8 cellular contexts compared by ENCODE assay signal in genomic region chr17:47733414-47734288, GRCh38. TPM values are rescaled to one million over a fixed set of nuclear protein-coding genes. Genes with fewer than 3 reads are reported as not detected.
A peak's percentile ranks its signal among the peaks of the same experiment; 100 is the strongest.
DNase-seq lines count a peak whose midpoint lies in the region; ATAC-seq and TF ChIP-seq lines count a peak whose summit lies in the region.

No MANE protein-coding gene starts in this region.

- no peaks in the 10 kb centered on the region for H3K79me2 ChIP-seq in SK-N-SH (ENCODE audit: insufficient read depth)

- peaks cover 6% of the 10 kb centered on the region for H3F3A ChIP-seq in SK-N-SH (replicated peaks; ENCODE audit: insufficient read depth)

- intact Hi-C loops in psoas muscle (cut with DNase I), result no loop called here

- peaks cover 0 to 10% of the 10 kb centered on the region in 2 experiments; a peak in 1 of 4 replicates for H3K4me1 ChIP-seq in SK-N-SH (ENCODE audit: control insufficient read depth in 1 of 2, insufficient read depth in 2 of 2, low read depth in 1 of 2, low read length in 1 of 2)
- H3K4me1 ChIP-seq in gastroesophageal sphincter, result peaks cover 0 to 18% (median 10%) of the 10 kb centered on the region in 3 donors
- peaks cover 4% of the 10 kb centered on the region for H3K4me1 ChIP-seq in psoas muscle

- ATAC-seq in GM18511 (IDR thresholded peaks at IDR 0.05; ENCODE audit: unreplicated experiment) (peak; percentile 14), HG02588 (IDR thresholded peaks at IDR 0.05; ENCODE audit: unreplicated experiment) (peak; percentile 22), gastroesophageal sphincter (peak; percentile 37), psoas muscle (peak in 3 of 4 donors; percentile 35 to 43 (median 37))

- 0 out of 2 replicates have a peak overlapping the region, but pooled peaks have one; percentile 27 for H2AFZ ChIP-seq in SK-N-SH (ENCODE audit: low read depth)

- H4K20me1 ChIP-seq in SK-N-SH (ENCODE audit: insufficient read depth), result 0 out of 2 replicates have a peak, but pooled peaks cover 6% of the 10 kb centered on the region

- POLR2A ChIA-PET in SK-N-SH (lab: Yijun Ruan, JAX), result interaction anchor here (1.3 kb wide), 1 partner anchor 56 kb away, joined by 3 read pairs; no protein-coding TSS in a partner anchor

- H3K27ac ChIP-seq in SK-N-SH (ENCODE audit: low read depth in 2 of 2, low read length in 1 of 2), result no peak overlapping the region
- H3K27ac ChIP-seq in gastroesophageal sphincter, result peak overlapping the region in 1 of 4 donors; percentile 49
- H3K27ac ChIP-seq in psoas muscle, result no peak overlapping the region

- H3K27me3 ChIP-seq in SK-N-SH (ENCODE audit: insufficient read depth) (peaks cover 91% of the 10 kb centered on the region), gastroesophageal sphincter (peaks cover 85% of the 10 kb centered on the region), psoas muscle (ENCODE audit: insufficient read depth in 3 of 3, low read length in 2 of 3) (peaks cover 0 to 44% (median 12%) of the 10 kb centered on the region in 3 donors)

- H3K4me2 ChIP-seq in SK-N-SH, result peak overlapping the region; percentile 64; the same call in 1 of the 2 replicates

- TF ChIP-seq EP300 in SK-N-SH (IDR thresholded peaks at IDR 0.05; ENCODE audit: borderline replicate concordance in 1 of 2, low read depth in 1 of 2, low read length in 1 of 2) (no peak), gastroesophageal sphincter (IDR thresholded peaks at IDR 0.05) (no peak)

- H3K9me3 ChIP-seq in SK-N-SH (no peaks in the 10 kb centered on the region), gastroesophageal sphincter (no peaks in the 10 kb centered on the region), psoas muscle (no peaks in the 10 kb centered on the region)

- H3K9me2 ChIP-seq in SK-N-SH, result no peaks in the 10 kb centered on the region

- WGBS in SK-N-SH (ENCODE audit: low lambda C conversion rate), result 13% methylated on average over 30 of the region's 93 CpGs
- WGBS in gastroesophageal sphincter (ENCODE audit: low coverage in 1 of 2), 2 donors, result 3% methylated on average over 12 of the region's 93 CpGs; no CpG with 5 or more reads in 1 of the 2 donors
- WGBS in psoas muscle, 3 donors, result 4% methylated on average over 72 to 93 of the region's 93 CpGs

- no peak for TF ChIP-seq RAD21 in SK-N-SH (IDR thresholded peaks at IDR 0.05; ENCODE audit: low read length)

- DNase-seq in SK-N-SH (peak; percentile 82), psoas muscle (no peak), T1000 (lab: John Stamatoyannopoulos, UW) (no peak), AML-193 (lab: John Stamatoyannopoulos, UW) (no peak), GM19238 (ENCODE audit: insufficient read length, low spot score) (no peak)

- no peak overlapping the region for H3K9ac ChIP-seq in SK-N-SH

- CTCF ChIA-PET in SK-N-SH (lab: Yijun Ruan, JAX), result interaction anchor here (0.6 to 13.6 kb wide), 17 partner anchors 11 to 104 kb away, joined by 3 to 211 read pairs (median 5); partner anchors contain the start of genes OSBPL7 and TBKBP1

- H3K36me3 ChIP-seq in SK-N-SH (replicated peaks in 1 of 2; ENCODE audit: control insufficient read depth in 1 of 2, insufficient read depth in 2 of 2, low read length in 1 of 2), result no peaks in the 10 kb centered on the region
- H3K36me3 ChIP-seq in gastroesophageal sphincter, result no peaks in the 10 kb centered on the region
- no peaks in the 10 kb centered on the region for H3K36me3 ChIP-seq in psoas muscle (ENCODE audit: insufficient read depth in 1 of 2, low read depth in 1 of 2)

- TF ChIP-seq CTCF in SK-N-SH (IDR thresholded peaks at IDR 0.05), result no peak
- no peak for TF ChIP-seq CTCF in gastroesophageal sphincter (IDR thresholded peaks at IDR 0.05)
- TF ChIP-seq CTCF in psoas muscle (IDR thresholded peaks at IDR 0.05), result no peak

- no peak for TF ChIP-seq POLR2A in gastroesophageal sphincter (IDR thresholded peaks at IDR 0.05)

- H3K4me3 ChIP-seq in SK-N-SH (ENCODE audit: low read depth in 2 of 2, low read length in 1 of 2) (peak overlapping the region; percentile 25 to 31; a peak in 3 of 4 replicates), gastroesophageal sphincter (peak overlapping the region; percentile 5 to 52), psoas muscle (peak overlapping the region; percentile 62)

TF ChIP-seq in SK-N-SH, 30 proteins besides CTCF, POLR2A, EP300 and RAD21:
- TF ChIP-seq, protein P1, sequence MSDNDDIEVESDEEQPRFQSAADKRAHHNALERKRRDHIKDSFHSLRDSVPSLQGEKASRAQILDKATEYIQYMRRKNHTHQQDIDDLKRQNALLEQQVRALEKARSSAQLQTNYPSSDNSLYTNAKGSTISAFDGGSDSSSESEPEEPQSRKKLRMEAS (IDR thresholded peaks at IDR 0.05; ENCODE audit: low read depth), result no peak
- no peak for TF ChIP-seq TEAD4 (IDR thresholded peaks at IDR 0.05; ENCODE audit: borderline replicate concordance, insufficient read depth)
- TF ChIP-seq USF2 (IDR thresholded peaks at IDR 0.05; ENCODE audit: borderline replicate concordance, low read depth, low read length), result no peak
- TF ChIP-seq FOSL2 (IDR thresholded peaks at IDR 0.05; ENCODE audit: borderline replicate concordance, low read depth), result no peak
- TF ChIP-seq GATA2 (CRISPR knock-in tag; IDR thresholded peaks at IDR 0.05), result no peak
- TF ChIP-seq NRF1 (IDR thresholded peaks at IDR 0.05; ENCODE audit: low read depth, low read length), result no peak
- TF ChIP-seq TCF12 (IDR thresholded peaks at IDR 0.05), result no peak
- no peak for TF ChIP-seq ELF1 (IDR thresholded peaks at IDR 0.05)
- TF ChIP-seq FOXM1 (IDR thresholded peaks at IDR 0.05; ENCODE audit: low read depth), result no peak
- TF ChIP-seq GABPA (IDR thresholded peaks at IDR 0.05; ENCODE audit: low read depth), result no peak
- TF ChIP-seq, protein P2, sequence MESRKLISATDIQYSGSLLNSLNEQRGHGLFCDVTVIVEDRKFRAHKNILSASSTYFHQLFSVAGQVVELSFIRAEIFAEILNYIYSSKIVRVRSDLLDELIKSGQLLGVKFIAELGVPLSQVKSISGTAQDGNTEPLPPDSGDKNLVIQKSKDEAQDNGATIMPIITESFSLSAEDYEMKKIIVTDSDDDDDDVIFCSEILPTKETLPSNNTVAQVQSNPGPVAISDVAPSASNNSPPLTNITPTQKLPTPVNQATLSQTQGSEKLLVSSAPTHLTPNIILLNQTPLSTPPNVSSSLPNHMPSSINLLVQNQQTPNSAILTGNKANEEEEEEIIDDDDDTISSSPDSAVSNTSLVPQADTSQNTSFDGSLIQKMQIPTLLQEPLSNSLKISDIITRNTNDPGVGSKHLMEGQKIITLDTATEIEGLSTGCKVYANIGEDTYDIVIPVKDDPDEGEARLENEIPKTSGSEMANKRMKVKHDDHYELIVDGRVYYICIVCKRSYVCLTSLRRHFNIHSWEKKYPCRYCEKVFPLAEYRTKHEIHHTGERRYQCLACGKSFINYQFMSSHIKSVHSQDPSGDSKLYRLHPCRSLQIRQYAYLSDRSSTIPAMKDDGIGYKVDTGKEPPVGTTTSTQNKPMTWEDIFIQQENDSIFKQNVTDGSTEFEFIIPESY (IDR thresholded peaks at IDR 0.05; ENCODE audit: borderline replicate concordance, low read depth), result no peak

RNA-seq across cellular contexts. Expression of gene TBX21, which starts 0.6 kb away (rescaled TPM):
- not detected in 2 replicates for polyA plus RNA-seq in SK-N-SH (2012; rRNA removed)
- polyA plus RNA-seq in SK-N-SH (2012; cell fraction: cytosol; rRNA removed), result not detected in 2 replicates
- polyA plus RNA-seq in SK-N-SH (2012; cell fraction: nucleus; rRNA removed), result not detected in 2 replicates
- total RNA-seq in gastroesophageal sphincter, result 1 to 10 TPM in 1 of 4 donors, under 1 TPM in 1, not detected in 2; 0.94 to 1.1 TPM
- under 1 TPM; 0.12 to 0.36 (median 0.19) TPM for total RNA-seq in psoas muscle
- under 1 TPM in 2 of 3 donors, not detected in 1; 0.04 to 0.12 TPM for polyA plus RNA-seq in psoas muscle

RNA-seq across cellular contexts. Expression of gene TBKBP1, which starts 39.7 kb away (rescaled TPM):
- polyA plus RNA-seq in SK-N-SH (2012; rRNA removed), result 11.5 and 14.4 TPM in 2 replicates
- 7.3 and 10.0 TPM in 2 replicates for polyA plus RNA-seq in SK-N-SH (2012; cell fraction: cytosol; rRNA removed)
- polyA plus RNA-seq in SK-N-SH (2012; cell fraction: nucleus; rRNA removed), result 83.8 and 86.9 TPM in 2 replicates
- 10 to 100 TPM; 13.9 to 25.1 (median 18.0) TPM for total RNA-seq in gastroesophageal sphincter
- total RNA-seq in psoas muscle, result 10 to 100 TPM; 14.5 to 20.6 (median 18.9) TPM
- 10 to 100 TPM in 2 of 3 donors, 1 to 10 TPM in 1; 5.3 to 37.9 (median 27.4) TPM for polyA plus RNA-seq in psoas muscle
